ENCODE assay signal across 1 cellular context in genomic region chr11:101617735-101618332, GRCh38.
TF ChIP-seq lines count a peak whose summit lies in the region.

No MANE protein-coding gene starts in this region.

TF ChIP-seq in WTC11, 78 proteins besides CTCF, POLR2A, EP300 and RAD21 (continued from another document):
- TF ChIP-seq, protein P1, sequence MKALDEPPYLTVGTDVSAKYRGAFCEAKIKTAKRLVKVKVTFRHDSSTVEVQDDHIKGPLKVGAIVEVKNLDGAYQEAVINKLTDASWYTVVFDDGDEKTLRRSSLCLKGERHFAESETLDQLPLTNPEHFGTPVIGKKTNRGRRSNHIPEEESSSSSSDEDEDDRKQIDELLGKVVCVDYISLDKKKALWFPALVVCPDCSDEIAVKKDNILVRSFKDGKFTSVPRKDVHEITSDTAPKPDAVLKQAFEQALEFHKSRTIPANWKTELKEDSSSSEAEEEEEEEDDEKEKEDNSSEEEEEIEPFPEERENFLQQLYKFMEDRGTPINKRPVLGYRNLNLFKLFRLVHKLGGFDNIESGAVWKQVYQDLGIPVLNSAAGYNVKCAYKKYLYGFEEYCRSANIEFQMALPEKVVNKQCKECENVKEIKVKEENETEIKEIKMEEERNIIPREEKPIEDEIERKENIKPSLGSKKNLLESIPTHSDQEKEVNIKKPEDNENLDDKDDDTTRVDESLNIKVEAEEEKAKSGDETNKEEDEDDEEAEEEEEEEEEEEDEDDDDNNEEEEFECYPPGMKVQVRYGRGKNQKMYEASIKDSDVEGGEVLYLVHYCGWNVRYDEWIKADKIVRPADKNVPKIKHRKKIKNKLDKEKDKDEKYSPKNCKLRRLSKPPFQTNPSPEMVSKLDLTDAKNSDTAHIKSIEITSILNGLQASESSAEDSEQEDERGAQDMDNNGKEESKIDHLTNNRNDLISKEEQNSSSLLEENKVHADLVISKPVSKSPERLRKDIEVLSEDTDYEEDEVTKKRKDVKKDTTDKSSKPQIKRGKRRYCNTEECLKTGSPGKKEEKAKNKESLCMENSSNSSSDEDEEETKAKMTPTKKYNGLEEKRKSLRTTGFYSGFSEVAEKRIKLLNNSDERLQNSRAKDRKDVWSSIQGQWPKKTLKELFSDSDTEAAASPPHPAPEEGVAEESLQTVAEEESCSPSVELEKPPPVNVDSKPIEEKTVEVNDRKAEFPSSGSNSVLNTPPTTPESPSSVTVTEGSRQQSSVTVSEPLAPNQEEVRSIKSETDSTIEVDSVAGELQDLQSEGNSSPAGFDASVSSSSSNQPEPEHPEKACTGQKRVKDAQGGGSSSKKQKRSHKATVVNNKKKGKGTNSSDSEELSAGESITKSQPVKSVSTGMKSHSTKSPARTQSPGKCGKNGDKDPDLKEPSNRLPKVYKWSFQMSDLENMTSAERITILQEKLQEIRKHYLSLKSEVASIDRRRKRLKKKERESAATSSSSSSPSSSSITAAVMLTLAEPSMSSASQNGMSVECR (CRISPR knock-in tag; IDR thresholded peaks at IDR 0.05; ENCODE audit: borderline replicate concordance) = no peak
- TF ChIP-seq GABPB1 (CRISPR knock-in tag; IDR thresholded peaks at IDR 0.05) (no peak), ZNF671 (CRISPR knock-in tag; IDR thresholded peaks at IDR 0.05) (no peak), TEAD4 (CRISPR knock-in tag; IDR thresholded peaks at IDR 0.05) (no peak), ESRRA (CRISPR knock-in tag; IDR thresholded peaks at IDR 0.05; ENCODE audit: borderline replicate concordance) (no peak), NFE2L1 (CRISPR knock-in tag; IDR thresholded peaks at IDR 0.05) (no peak), ZNF425 (CRISPR knock-in tag; conservative IDR thresholded peaks at IDR 0.05) (no peak), ZNF121 (CRISPR knock-in tag; IDR thresholded peaks at IDR 0.05) (no peak), SOX15 (CRISPR knock-in tag; IDR thresholded peaks at IDR 0.05) (no peak)
- TF ChIP-seq, protein P2, sequence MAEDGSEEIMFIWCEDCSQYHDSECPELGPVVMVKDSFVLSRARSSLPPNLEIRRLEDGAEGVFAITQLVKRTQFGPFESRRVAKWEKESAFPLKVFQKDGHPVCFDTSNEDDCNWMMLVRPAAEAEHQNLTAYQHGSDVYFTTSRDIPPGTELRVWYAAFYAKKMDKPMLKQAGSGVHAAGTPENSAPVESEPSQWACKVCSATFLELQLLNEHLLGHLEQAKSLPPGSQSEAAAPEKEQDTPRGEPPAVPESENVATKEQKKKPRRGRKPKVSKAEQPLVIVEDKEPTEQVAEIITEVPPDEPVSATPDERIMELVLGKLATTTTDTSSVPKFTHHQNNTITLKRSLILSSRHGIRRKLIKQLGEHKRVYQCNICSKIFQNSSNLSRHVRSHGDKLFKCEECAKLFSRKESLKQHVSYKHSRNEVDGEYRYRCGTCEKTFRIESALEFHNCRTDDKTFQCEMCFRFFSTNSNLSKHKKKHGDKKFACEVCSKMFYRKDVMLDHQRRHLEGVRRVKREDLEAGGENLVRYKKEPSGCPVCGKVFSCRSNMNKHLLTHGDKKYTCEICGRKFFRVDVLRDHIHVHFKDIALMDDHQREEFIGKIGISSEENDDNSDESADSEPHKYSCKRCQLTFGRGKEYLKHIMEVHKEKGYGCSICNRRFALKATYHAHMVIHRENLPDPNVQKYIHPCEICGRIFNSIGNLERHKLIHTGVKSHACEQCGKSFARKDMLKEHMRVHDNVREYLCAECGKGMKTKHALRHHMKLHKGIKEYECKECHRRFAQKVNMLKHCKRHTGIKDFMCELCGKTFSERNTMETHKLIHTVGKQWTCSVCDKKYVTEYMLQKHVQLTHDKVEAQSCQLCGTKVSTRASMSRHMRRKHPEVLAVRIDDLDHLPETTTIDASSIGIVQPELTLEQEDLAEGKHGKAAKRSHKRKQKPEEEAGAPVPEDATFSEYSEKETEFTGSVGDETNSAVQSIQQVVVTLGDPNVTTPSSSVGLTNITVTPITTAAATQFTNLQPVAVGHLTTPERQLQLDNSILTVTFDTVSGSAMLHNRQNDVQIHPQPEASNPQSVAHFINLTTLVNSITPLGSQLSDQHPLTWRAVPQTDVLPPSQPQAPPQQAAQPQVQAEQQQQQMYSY (CRISPR knock-in tag; IDR thresholded peaks at IDR 0.05) = no peak
- TF ChIP-seq, protein P3, sequence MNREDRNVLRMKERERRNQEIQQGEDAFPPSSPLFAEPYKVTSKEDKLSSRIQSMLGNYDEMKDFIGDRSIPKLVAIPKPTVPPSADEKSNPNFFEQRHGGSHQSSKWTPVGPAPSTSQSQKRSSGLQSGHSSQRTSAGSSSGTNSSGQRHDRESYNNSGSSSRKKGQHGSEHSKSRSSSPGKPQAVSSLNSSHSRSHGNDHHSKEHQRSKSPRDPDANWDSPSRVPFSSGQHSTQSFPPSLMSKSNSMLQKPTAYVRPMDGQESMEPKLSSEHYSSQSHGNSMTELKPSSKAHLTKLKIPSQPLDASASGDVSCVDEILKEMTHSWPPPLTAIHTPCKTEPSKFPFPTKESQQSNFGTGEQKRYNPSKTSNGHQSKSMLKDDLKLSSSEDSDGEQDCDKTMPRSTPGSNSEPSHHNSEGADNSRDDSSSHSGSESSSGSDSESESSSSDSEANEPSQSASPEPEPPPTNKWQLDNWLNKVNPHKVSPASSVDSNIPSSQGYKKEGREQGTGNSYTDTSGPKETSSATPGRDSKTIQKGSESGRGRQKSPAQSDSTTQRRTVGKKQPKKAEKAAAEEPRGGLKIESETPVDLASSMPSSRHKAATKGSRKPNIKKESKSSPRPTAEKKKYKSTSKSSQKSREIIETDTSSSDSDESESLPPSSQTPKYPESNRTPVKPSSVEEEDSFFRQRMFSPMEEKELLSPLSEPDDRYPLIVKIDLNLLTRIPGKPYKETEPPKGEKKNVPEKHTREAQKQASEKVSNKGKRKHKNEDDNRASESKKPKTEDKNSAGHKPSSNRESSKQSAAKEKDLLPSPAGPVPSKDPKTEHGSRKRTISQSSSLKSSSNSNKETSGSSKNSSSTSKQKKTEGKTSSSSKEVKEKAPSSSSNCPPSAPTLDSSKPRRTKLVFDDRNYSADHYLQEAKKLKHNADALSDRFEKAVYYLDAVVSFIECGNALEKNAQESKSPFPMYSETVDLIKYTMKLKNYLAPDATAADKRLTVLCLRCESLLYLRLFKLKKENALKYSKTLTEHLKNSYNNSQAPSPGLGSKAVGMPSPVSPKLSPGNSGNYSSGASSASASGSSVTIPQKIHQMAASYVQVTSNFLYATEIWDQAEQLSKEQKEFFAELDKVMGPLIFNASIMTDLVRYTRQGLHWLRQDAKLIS (CRISPR knock-in tag; IDR thresholded peaks at IDR 0.05; ENCODE audit: borderline replicate concordance) = no peak
